In genomic region chr22:43399338-43399979, GRCh38 we compare ENCODE assay signal across 1 cellular context.
TF ChIP-seq lines count a peak whose summit lies in the region.

No MANE protein-coding gene starts in this region.

TF ChIP-seq in H1, 55 proteins besides CTCF, POLR2A, EP300 and RAD21:
- TF ChIP-seq JUN (IDR thresholded peaks at IDR 0.05; ENCODE audit: low read depth, low read length), result no peak
- TF ChIP-seq ATF2 (IDR thresholded peaks at IDR 0.05; ENCODE audit: low read length), result no peak
- TF ChIP-seq ATF3 (IDR thresholded peaks at IDR 0.05; ENCODE audit: insufficient read depth, low read depth, low read length), result no peak
- peak; percentile 75 for TF ChIP-seq USF2 (IDR thresholded peaks at IDR 0.05; ENCODE audit: low read length)
